8 cellular contexts compared by ENCODE assay signal in the genomic region with DNA sequence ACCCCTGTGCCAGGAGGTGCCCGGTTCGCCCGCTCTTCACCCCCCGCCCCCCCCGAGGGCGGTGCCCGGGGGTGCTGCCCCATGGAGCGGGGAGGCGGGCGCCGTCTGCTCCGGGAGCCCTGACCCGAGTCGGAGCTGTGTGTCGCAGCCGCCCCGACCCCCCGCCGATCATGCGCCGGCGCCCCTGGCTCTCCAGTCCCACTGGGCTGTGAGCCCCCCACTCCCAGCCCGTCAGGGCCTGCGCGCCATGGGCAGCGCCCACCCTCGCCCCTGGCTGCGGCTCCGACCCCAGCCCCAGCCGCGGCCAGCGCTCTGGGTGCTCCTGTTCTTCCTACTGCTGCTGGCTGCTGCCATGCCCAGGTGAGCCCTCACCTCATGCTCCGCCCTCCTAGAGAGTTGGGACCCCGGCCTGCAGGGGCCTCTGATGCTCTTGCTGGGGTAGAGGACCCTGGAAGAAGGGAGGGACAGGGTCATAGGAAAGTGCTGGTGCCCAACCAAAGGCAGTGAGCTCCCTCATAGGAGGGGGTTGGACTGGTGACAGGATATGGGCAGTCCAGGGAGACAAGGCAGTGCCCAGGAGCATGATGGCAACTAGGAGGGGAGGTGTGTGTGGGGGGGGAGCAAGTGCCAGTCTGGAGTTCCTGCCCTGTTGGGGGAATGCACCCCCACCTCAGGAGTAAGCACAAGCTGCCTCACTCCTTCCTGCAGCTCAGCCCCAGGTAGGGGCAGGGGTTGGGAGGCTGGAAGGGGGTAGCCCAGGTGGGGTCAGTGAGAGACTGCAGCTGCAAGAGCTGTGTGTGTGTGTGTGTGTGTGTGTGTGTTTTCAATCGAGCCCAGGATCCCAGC. TPM values are rescaled to one million over a fixed set of nuclear protein-coding genes. Genes with fewer than 3 reads are reported as not detected.
DNase-seq lines count a peak whose midpoint lies in the region; ATAC-seq, FAIRE-seq and TF ChIP-seq lines count a peak whose summit lies in the region.

A gene (plus strand): TSS at position 104 of the 846 bp plus-strand sequence. CDS start 144 bp downstream, at position 248.

- peak within 1 kb of the TSS; percentile 59 for H3K4me3 Mint-ChIP-seq in WTC11
- H3K4me3 Mint-ChIP-seq in naive thymus-derived CD8-positive, alpha-beta T cell = peak within 1 kb of the TSS; percentile 82 to 96 (median 88)

- TF ChIP-seq POLR2A in GM12892 (IDR thresholded peaks at IDR 0.05; ENCODE audit: low read depth, low read length) = no peak

- no peaks in the 10 kb centered on the region for H3K36me3 ChIP-seq in HAP-1 (replicated peaks)

- peaks cover 2% of the 10 kb centered on the region; the same call in 1 of the 2 replicates for H3K4me1 ChIP-seq in HAP-1

- POLR2A ChIA-PET in WTC11 (lab: Charles Lee) = no interaction called here
- POLR2A ChIA-PET in naive thymus-derived CD8-positive, alpha-beta T cell (lab: Charles Lee) = interaction anchor here (1.0 to 13.6 kb wide), 2 partner anchors 10 to 14 kb away, joined by 3 to 331 read pairs; no protein-coding TSS in a partner anchor

- H3K9me3 ChIP-seq in HAP-1 = no peaks in the 10 kb centered on the region

- no peak for TF ChIP-seq CTCF in WTC11 (IDR thresholded peaks at IDR 0.05)

- peak within 1 kb of the TSS; percentile 21 for H3K4me3 ChIP-seq in HAP-1

- peaks cover 97% of the 10 kb centered on the region for H3K27me3 Mint-ChIP-seq in WTC11 (ENCODE audit: low read depth)
- H3K27me3 Mint-ChIP-seq in naive thymus-derived CD8-positive, alpha-beta T cell = peaks cover 0 to 9% (median 4%) of the 10 kb centered on the region in 5 donors

- no peak within 1 kb of the TSS for H3K27ac Mint-ChIP-seq in WTC11
- H3K27ac Mint-ChIP-seq in naive thymus-derived CD8-positive, alpha-beta T cell = peak within 1 kb of the TSS; percentile 83 to 97 (median 94)

- in situ Hi-C loops in HAP-1 (cut with MboI; ENCODE audit: low sequenced_read_pairs) = no loop called here

- no peaks in the 10 kb centered on the region for H3K9me3 Mint-ChIP-seq in WTC11
- no peaks in the 10 kb centered on the region for H3K9me3 Mint-ChIP-seq in naive thymus-derived CD8-positive, alpha-beta T cell

- DNase-seq in GM12892 (ENCODE audit: insufficient read length) = no peak
- DNase-seq in HAP-1 (ENCODE audit: low spot score in 2 of 2) = no peak
- DNase-seq in WTC11 (ENCODE audit: low spot score) = no peak
- peak in 1 of 10 donors; percentile 50 for DNase-seq in naive thymus-derived CD8-positive, alpha-beta T cell
- no peak for DNase-seq in HuH-7 (ENCODE audit: low spot score)
- no peak for DNase-seq in nucleus accumbens (lab: John Stamatoyannopoulos, UW)
- no peak for DNase-seq in hepatic stellate cell (ENCODE audit: low spot score)
- DNase-seq in NCI-H128 (lab: John Stamatoyannopoulos, UW; ENCODE audit: unreplicated experiment) = no peak

- CTCF ChIA-PET in WTC11 (lab: Charles Lee) = interaction anchor here (0.8 to 17.9 kb wide), 6 partner anchors 14 to 177 kb away, joined by 3 to 422 read pairs (median 4); no protein-coding TSS in a partner anchor

- H3K36me3 Mint-ChIP-seq in WTC11 = no peaks in the 10 kb centered on the region
- H3K36me3 Mint-ChIP-seq in naive thymus-derived CD8-positive, alpha-beta T cell = no peaks in the 10 kb centered on the region

- peak; percentile 50 for FAIRE-seq in GM12892 (lab: Jason Lieb, UNC)

- ATAC-seq in WTC11 = no peak
- ATAC-seq in naive thymus-derived CD8-positive, alpha-beta T cell = peak; percentile 3 to 11

- peaks cover 16% of the 10 kb centered on the region for H3K4me1 Mint-ChIP-seq in WTC11
- peaks cover 34 to 68% (median 60%) of the 10 kb centered on the region in 4 donors for H3K4me1 Mint-ChIP-seq in naive thymus-derived CD8-positive, alpha-beta T cell

- H3K27me3 ChIP-seq in HAP-1 (ENCODE audit: low read depth) = peaks cover 17% of the 10 kb centered on the region

TF ChIP-seq in WTC11, 78 proteins besides CTCF, POLR2A, EP300 and RAD21:
- no peak for TF ChIP-seq ZNF263 (CRISPR knock-in tag; IDR thresholded peaks at IDR 0.05; ENCODE audit: low read depth)
- TF ChIP-seq, protein P1, sequence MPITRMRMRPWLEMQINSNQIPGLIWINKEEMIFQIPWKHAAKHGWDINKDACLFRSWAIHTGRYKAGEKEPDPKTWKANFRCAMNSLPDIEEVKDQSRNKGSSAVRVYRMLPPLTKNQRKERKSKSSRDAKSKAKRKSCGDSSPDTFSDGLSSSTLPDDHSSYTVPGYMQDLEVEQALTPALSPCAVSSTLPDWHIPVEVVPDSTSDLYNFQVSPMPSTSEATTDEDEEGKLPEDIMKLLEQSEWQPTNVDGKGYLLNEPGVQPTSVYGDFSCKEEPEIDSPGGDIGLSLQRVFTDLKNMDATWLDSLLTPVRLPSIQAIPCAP (CRISPR knock-in tag; IDR thresholded peaks at IDR 0.05) = no peak

RNA-seq across cellular contexts. Expression of the gene that starts here (rescaled TPM):
- 34.9 TPM for polyA plus RNA-seq in GM12892 (2012; ENCODE audit: missing spikeins)
- total RNA-seq in WTC11 (2021) = not detected in 3 replicates
- total RNA-seq in naive thymus-derived CD8-positive, alpha-beta T cell = 1 to 10 TPM; 1.7 to 1.8 TPM
- polyA plus RNA-seq in naive thymus-derived CD8-positive, alpha-beta T cell = 1 to 10 TPM in 2 of 3 donors, under 1 TPM in 1; 0.53 to 1.2 (median 1.1) TPM
